Comparison of ENCODE assay signal across 11 cellular contexts in the genomic region with DNA sequence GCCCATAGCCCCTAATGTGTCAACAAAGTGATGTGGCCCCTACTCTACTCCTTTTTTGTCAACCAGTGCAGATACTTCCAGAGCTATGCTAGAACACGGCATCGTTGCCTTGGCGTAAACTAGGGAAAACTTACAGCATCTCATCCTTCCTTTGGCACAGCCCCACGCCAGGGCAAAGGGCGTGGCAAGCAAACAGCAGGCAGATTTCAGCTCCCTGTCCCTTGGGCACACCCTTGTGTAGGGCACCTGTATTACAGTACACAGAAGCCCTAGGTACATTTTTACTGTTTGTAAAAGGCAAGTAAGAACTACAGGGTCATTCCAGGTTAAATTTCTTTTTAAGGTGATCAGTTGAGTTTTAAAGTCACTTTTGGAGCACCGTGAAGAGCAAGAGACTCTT. TPM values are rescaled to one million over a fixed set of nuclear protein-coding genes. Genes with fewer than 3 reads are reported as not detected.
A peak's percentile ranks its signal among the peaks of the same experiment; 100 is the strongest.
DNase-seq lines count a peak whose midpoint lies in the region; TF ChIP-seq lines count a peak whose summit lies in the region.
"Had no signal": no experiment of that assay in that cellular context is flagged by ENCODE, and none has a peak within 500 bp of the region (broad histone marks: within the 10 kb centered on the region; RNA-seq: fewer than 3 reads in every experiment).

No MANE protein-coding gene starts in this region.

- 83% methylated on average over 6 of the region's 6 CpGs for WGBS in hepatocyte (ENCODE audit: low lambda C conversion rate, missing lambda C conversion rate)
- WGBS in transverse colon (ENCODE audit: low coverage in 1 of 2), 2 donors, result 40 to 78% methylated on average over 1 to 6 of the region's 6 CpGs

- no peaks in the 10 kb centered on the region for H3K79me2 ChIP-seq in hepatocyte
- H3K79me2 ChIP-seq in osteoblast (ENCODE audit: insufficient read depth, low read length), result no peaks in the 10 kb centered on the region

- peak overlapping the region; percentile 72 for H3K27ac ChIP-seq in hepatocyte
- peak overlapping the region in 3 of 4 donors; percentile 49 to 66 (median 58) for H3K27ac ChIP-seq in transverse colon
- H3K27ac ChIP-seq in osteoblast (ENCODE audit: low read depth, low read length), result no peak overlapping the region

- no peaks in the 10 kb centered on the region for H3K36me3 Mint-ChIP-seq in activated naive CD4-positive, alpha-beta T cell treated with anti-CD3 and anti-CD28 coated beads for 36 hours (ENCODE audit: low read depth)
- H3K36me3 Mint-ChIP-seq in activated naive CD4-positive, alpha-beta T cell treated with anti-CD3 and anti-CD28 coated beads, Interleukin-2, amount 10 ng/mL, durations not matched to agents 7 days and 5 days, result no peaks in the 10 kb centered on the region

- no peaks in the 10 kb centered on the region for H3K9me2 ChIP-seq in hepatocyte (replicated peaks; ENCODE audit: insufficient read depth)

- H3K4me3 Mint-ChIP-seq in activated naive CD4-positive, alpha-beta T cell treated with anti-CD3 and anti-CD28 coated beads for 36 hours, result no peak overlapping the region
- H3K4me3 Mint-ChIP-seq in activated naive CD4-positive, alpha-beta T cell treated with anti-CD3 and anti-CD28 coated beads, Interleukin-2, amount 10 ng/mL, durations not matched to agents 7 days and 5 days, result no peak overlapping the region

- TF ChIP-seq POLR2A in transverse colon (IDR thresholded peaks at IDR 0.05), result no peak

- no peaks in the 10 kb centered on the region for H3K9me3 ChIP-seq in hepatocyte (ENCODE audit: low read depth)
- H3K9me3 ChIP-seq in transverse colon, result no peaks in the 10 kb centered on the region
- H3K9me3 ChIP-seq in osteoblast (ENCODE audit: low read depth, low read length), result no peaks in the 10 kb centered on the region

- no peak for TF ChIP-seq CTCF in hepatocyte (IDR thresholded peaks at IDR 0.05; ENCODE audit: poor library complexity)
- peak; percentile 35 to 81 (median 57) for TF ChIP-seq CTCF in transverse colon (IDR thresholded peaks at IDR 0.05)
- TF ChIP-seq CTCF in osteoblast (IDR thresholded peaks at IDR 0.05; ENCODE audit: extremely low read depth, low read depth, low read length), result no peak

- TF ChIP-seq EP300 in transverse colon (IDR thresholded peaks at IDR 0.05; ENCODE audit: low read depth), result no peak

- no peaks in the 10 kb centered on the region for H3K9me3 Mint-ChIP-seq in activated naive CD4-positive, alpha-beta T cell treated with anti-CD3 and anti-CD28 coated beads for 36 hours
- peaks cover 2% of the 10 kb centered on the region for H3K9me3 Mint-ChIP-seq in activated naive CD4-positive, alpha-beta T cell treated with anti-CD3 and anti-CD28 coated beads, Interleukin-2, amount 10 ng/mL, durations not matched to agents 7 days and 5 days

- H3K4me2 ChIP-seq in hepatocyte (no peak overlapping the region), osteoblast (ENCODE audit: insufficient read depth, low read length) (no peak overlapping the region)

- in situ Hi-C loops in transverse colon (cut with MboI; ENCODE audit: low pct_ligation_motif_present in 1 of 4, low pct_unique_long_range_greater_than_20kb in 1 of 4, low sequenced_read_pairs in 3 of 4), result no loop called here

- intact Hi-C loops in activated naive CD4-positive, alpha-beta T cell treated with anti-CD3 and anti-CD28 coated beads for 36 hours (cut with micrococcal nuclease), result loop anchor here (1.0 kb wide), 1 partner anchor 75 kb away; no protein-coding TSS in a partner anchor
- intact Hi-C loops in transverse colon (cut with DNase I; ENCODE audit: low total_unique reads), result no loop called here

- no peak overlapping the region for H3K27ac Mint-ChIP-seq in activated naive CD4-positive, alpha-beta T cell treated with anti-CD3 and anti-CD28 coated beads for 36 hours
- no peak overlapping the region for H3K27ac Mint-ChIP-seq in activated naive CD4-positive, alpha-beta T cell treated with anti-CD3 and anti-CD28 coated beads, Interleukin-2, amount 10 ng/mL, durations not matched to agents 7 days and 5 days

- H3K4me1 ChIP-seq in hepatocyte (ENCODE audit: insufficient read depth) (peaks cover 13% of the 10 kb centered on the region), transverse colon (peaks cover 0 to 43% (median 6%) of the 10 kb centered on the region in 4 donors), osteoblast (ENCODE audit: insufficient read depth, low read length) (peaks cover 12% of the 10 kb centered on the region)

- no peaks in the 10 kb centered on the region for H3K27me3 Mint-ChIP-seq in activated naive CD4-positive, alpha-beta T cell treated with anti-CD3 and anti-CD28 coated beads for 36 hours (ENCODE audit: low read depth)
- H3K27me3 Mint-ChIP-seq in activated naive CD4-positive, alpha-beta T cell treated with anti-CD3 and anti-CD28 coated beads, Interleukin-2, amount 10 ng/mL, durations not matched to agents 7 days and 5 days, result peaks cover 10% of the 10 kb centered on the region

- H4K20me1 ChIP-seq in hepatocyte (ENCODE audit: insufficient read depth, poor library complexity, severe bottlenecking) (no peaks in the 10 kb centered on the region), osteoblast (ENCODE audit: insufficient read depth, low read length) (no peaks in the 10 kb centered on the region)

- H3K27me3 ChIP-seq in hepatocyte (no peaks in the 10 kb centered on the region), transverse colon (no peaks in the 10 kb centered on the region), osteoblast (ENCODE audit: insufficient read depth, low read length) (no peaks in the 10 kb centered on the region)

- H3K4me3 ChIP-seq in hepatocyte (no peak overlapping the region), transverse colon (no peak overlapping the region), osteoblast (ENCODE audit: insufficient read depth, low read length) (no peak overlapping the region)

- H2AFZ ChIP-seq in hepatocyte (no peak overlapping the region), osteoblast (ENCODE audit: low read length) (no peak overlapping the region)

- H3K4me1 Mint-ChIP-seq in activated naive CD4-positive, alpha-beta T cell treated with anti-CD3 and anti-CD28 coated beads for 36 hours (ENCODE audit: low read depth), result no peaks in the 10 kb centered on the region
- no peaks in the 10 kb centered on the region for H3K4me1 Mint-ChIP-seq in activated naive CD4-positive, alpha-beta T cell treated with anti-CD3 and anti-CD28 coated beads, Interleukin-2, amount 10 ng/mL, durations not matched to agents 7 days and 5 days

- peak; percentile 7 for DNase-seq in activated naive CD4-positive, alpha-beta T cell treated with anti-CD3 and anti-CD28 coated beads for 36 hours
- no peak for DNase-seq in activated naive CD4-positive, alpha-beta T cell treated with anti-CD3 and anti-CD28 coated beads, Interleukin-2, amount 10 ng/mL, durations not matched to agents 7 days and 5 days
- DNase-seq in RKO (ENCODE audit: low spot score) (peak; percentile 18), hepatocyte (ENCODE audit: low spot score) (peak; percentile 21), transverse colon (peak; percentile 82), amniotic stem cell (lab: John Stamatoyannopoulos, UW) (no peak), osteoblast (ENCODE audit: insufficient read length, low spot score, missing footprints) (no peak), pons (ENCODE audit: low spot score) (no peak)
- DNase-seq: activated T-cell treated with anti-CD3 and anti-CD28 coated beads, Interleukin-2, amount 50 U/mL, for 48 hours; NCI-H1048; stimulated activated CD4-positive, alpha-beta T cell treated with anti-CD3 and anti-CD28 coated beads, Interleukin-1b, Interleukin-23, amount 100 ng/mL, for 48 hours had no signal

- CTCF ChIA-PET in activated naive CD4-positive, alpha-beta T cell treated with anti-CD3 and anti-CD28 coated beads for 36 hours (lab: Charles Lee), result interaction anchor here (0.8 kb wide), 1 partner anchor 65 kb away, joined by 3 read pairs; no protein-coding TSS in a partner anchor
- CTCF ChIA-PET in activated naive CD4-positive, alpha-beta T cell treated with anti-CD3 and anti-CD28 coated beads, Interleukin-2, amount 10 ng/mL, durations not matched to agents 7 days and 5 days (lab: Charles Lee), result interaction anchor here (1.0 to 1.1 kb wide), 2 partner anchors 10 to 77 kb away, joined by 3 read pairs; no protein-coding TSS in a partner anchor

- no peaks in the 10 kb centered on the region for H3K36me3 ChIP-seq in hepatocyte (replicated peaks; ENCODE audit: insufficient read depth, low read depth)
- no peaks in the 10 kb centered on the region for H3K36me3 ChIP-seq in transverse colon
- no peaks in the 10 kb centered on the region for H3K36me3 ChIP-seq in osteoblast (ENCODE audit: insufficient read depth, low read length)

RNA-seq across cellular contexts. Expression of gene PRDX6, which starts 29.3 kb away (rescaled TPM):
- 100 to 1,000 TPM; 147 to 150 TPM for total RNA-seq in activated naive CD4-positive, alpha-beta T cell treated with anti-CD3 and anti-CD28 coated beads for 36 hours
- total RNA-seq in hepatocyte, result 350 and 371 TPM in 2 replicates
- 400 and 401 TPM in 2 replicates for polyA plus RNA-seq in hepatocyte
- 100 to 1,000 TPM; 150 to 540 (median 469) TPM for total RNA-seq in transverse colon
- total RNA-seq in osteoblast, result 140 and 142 TPM in 2 replicates

Comparison
In these comparisons a context has a peak if more than half of its experiments do, and no peak if none do; other contexts are left out.
1. DNase-seq: peak in activated naive CD4-positive, alpha-beta T cell treated with anti-CD3 and anti-CD28 coated beads for 36 hours (single experiment), RKO (single experiment), hepatocyte (single experiment) and transverse colon (single experiment); none in activated naive CD4-positive, alpha-beta T cell treated with anti-CD3 and anti-CD28 coated beads, Interleukin-2, amount 10 ng/mL, durations not matched to agents 7 days and 5 days (single experiment), amniotic stem cell (single experiment), osteoblast (single experiment) and pons (single experiment).
2. CTCF ChIP-seq: peak in transverse colon (5 of 5); none in hepatocyte (single experiment) and osteoblast (single experiment).